8 cellular contexts compared by ENCODE assay signal in the genomic region with DNA sequence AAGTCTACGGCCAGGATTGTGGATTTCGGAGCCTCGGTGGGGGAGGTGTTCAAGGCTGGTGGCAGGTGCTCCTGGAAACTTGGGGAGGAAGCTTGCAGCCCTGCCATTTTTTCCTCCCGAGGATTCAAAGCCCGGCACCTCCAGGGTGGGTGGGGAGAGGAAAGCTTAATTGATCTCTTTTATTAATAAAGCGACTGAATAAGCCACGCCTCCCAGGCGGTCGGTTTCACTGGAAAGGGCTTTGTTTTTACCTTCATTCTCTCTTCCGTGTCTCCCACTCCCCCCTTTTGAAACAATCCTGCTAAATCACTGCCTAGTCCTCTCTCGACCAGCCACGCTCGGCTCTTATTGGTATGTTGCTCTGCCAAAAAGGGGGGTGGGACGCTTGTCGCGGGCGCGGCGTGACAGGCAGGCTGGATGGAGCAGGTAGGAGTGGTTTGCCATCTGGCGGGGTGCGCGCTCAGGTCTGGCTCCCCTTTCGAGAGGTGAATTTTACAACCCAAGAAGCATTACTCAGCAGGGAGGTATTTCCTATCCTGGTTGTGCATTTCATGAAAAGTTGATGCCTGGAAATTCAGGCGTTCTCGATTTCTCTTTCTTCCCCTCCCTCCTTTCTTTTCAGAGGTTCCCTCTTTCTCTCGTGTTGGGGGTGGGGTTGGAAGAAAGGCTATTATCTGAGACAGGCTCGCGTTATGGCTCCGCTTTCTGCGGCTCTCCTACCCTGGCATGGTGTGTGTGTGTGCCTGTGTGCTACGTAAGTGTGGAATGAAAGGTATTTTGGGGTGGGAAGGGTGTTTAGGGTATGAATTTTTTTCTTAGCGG. TPM values are rescaled to one million over a fixed set of nuclear protein-coding genes. Genes with fewer than 3 reads are reported as not detected.
DNase-seq lines count a peak whose midpoint lies in the region; ATAC-seq, FAIRE-seq and TF ChIP-seq lines count a peak whose summit lies in the region.

No MANE protein-coding gene starts in this region.

- peaks cover 3% of the 10 kb centered on the region for H3K36me3 Mint-ChIP-seq in T-helper 2 cell treated with Interferon-gamma antibody and Interleukin-4, amounts not matched to agents 5 μg/mL and 100 μg/mL, for 36 hours (ENCODE audit: low read depth)
- no peaks in the 10 kb centered on the region for H3K36me3 Mint-ChIP-seq in MCF 10A (ENCODE audit: insufficient read depth, unreplicated experiment)

- H3K4me3 ChIP-seq in MG63 (peak overlapping the region; percentile 75), kidney (ENCODE audit: low read length in 2 of 2) (peak overlapping the region; percentile 80 to 85)

- POLR2A ChIA-PET in MCF 10A (lab: Yijun Ruan, JAX): interaction anchor here (0.6 to 4.6 kb wide), 43 partner anchors 10 to 286 kb away, joined by 3 to 65 read pairs (median 4); no protein-coding TSS in a partner anchor

- peak overlapping the region; percentile 67 to 91 for H3K9ac ChIP-seq in kidney (ENCODE audit: low read length in 2 of 2)

- CTCF ChIA-PET in MCF 10A (lab: Yijun Ruan, JAX): interaction anchor here (0.6 to 4.6 kb wide), 29 partner anchors 10 to 631 kb away, joined by 3 to 33 read pairs (median 4); no protein-coding TSS in a partner anchor

- TF ChIP-seq CTCF in MCF 10A (IDR thresholded peaks at IDR 0.05; ENCODE audit: unreplicated experiment): no peak
- TF ChIP-seq CTCF in kidney (IDR thresholded peaks at IDR 0.05; ENCODE audit: borderline replicate concordance, extremely low read depth, insufficient read depth): no peak

- H3K36me3 ChIP-seq in MG63 (no peaks in the 10 kb centered on the region), kidney (ENCODE audit: control insufficient read depth in 1 of 2, insufficient read depth in 2 of 2, low read length in 2 of 2) (no peaks in the 10 kb centered on the region)

- TSS peak; percentile 43 for BruUV-seq in MCF 10A (replicated peaks; lab: Mats Ljungman, UMichigan)

- no peaks in the 10 kb centered on the region for H3K9me3 Mint-ChIP-seq in T-helper 2 cell treated with Interferon-gamma antibody and Interleukin-4, amounts not matched to agents 5 μg/mL and 100 μg/mL, for 36 hours
- H3K9me3 Mint-ChIP-seq in MCF 10A (ENCODE audit: unreplicated experiment): no peaks in the 10 kb centered on the region

- H3K4me1 ChIP-seq in kidney (ENCODE audit: control insufficient read depth in 1 of 2, insufficient read depth in 1 of 2, low read depth in 1 of 2, low read length in 2 of 2): peaks cover 4 to 11% of the 10 kb centered on the region in 2 donors

- no peak for FAIRE-seq in kidney (lab: Jason Lieb, UNC)

- peaks cover 54% of the 10 kb centered on the region for H3K27me3 Mint-ChIP-seq in T-helper 2 cell treated with Interferon-gamma antibody and Interleukin-4, amounts not matched to agents 5 μg/mL and 100 μg/mL, for 36 hours (ENCODE audit: low read depth)
- H3K27me3 Mint-ChIP-seq in MCF 10A (ENCODE audit: insufficient read depth, unreplicated experiment): no peaks in the 10 kb centered on the region

- H3K9me3 ChIP-seq in MG63 (no peaks in the 10 kb centered on the region), kidney (ENCODE audit: control insufficient read depth in 1 of 2, low read length in 2 of 2) (no peaks in the 10 kb centered on the region)

- H3K27me3 ChIP-seq in MG63: no peaks in the 10 kb centered on the region

- DNase-seq in DMS53 treated with DMSO at 0.1 percent for 48 hours (lab: John Stamatoyannopoulos, UW; ENCODE audit: unreplicated experiment): peak; percentile 75
- DNase-seq in MG63: no peak
- DNase-seq in T-helper 2 cell treated with Interferon-gamma antibody and Interleukin-4, amounts not matched to agents 5 μg/mL and 100 μg/mL, for 36 hours (ENCODE audit: low spot score): peak; percentile 9
- peak; percentile 68 for DNase-seq in MCF 10A (ENCODE audit: unreplicated experiment)
- DNase-seq in kidney: peak; percentile 87
- DNase-seq in stimulated activated CD4-positive, alpha-beta T cell treated with anti-CD3 and anti-CD28 coated beads, Interleukin-15, amount 100 ng/mL, for 1 hour (ENCODE audit: low read depth in 1 of 2, low spot score in 1 of 2): peak; percentile 4 to 25
- no peak for DNase-seq in UCSD-AML1 (lab: John Stamatoyannopoulos, UW; ENCODE audit: unreplicated experiment)

- no peak for ATAC-seq in GM18867 (IDR thresholded peaks at IDR 0.05; ENCODE audit: unreplicated experiment)

- peaks cover 26% of the 10 kb centered on the region for H3K4me1 Mint-ChIP-seq in T-helper 2 cell treated with Interferon-gamma antibody and Interleukin-4, amounts not matched to agents 5 μg/mL and 100 μg/mL, for 36 hours (ENCODE audit: low read depth)
- peaks cover 19% of the 10 kb centered on the region for H3K4me1 Mint-ChIP-seq in MCF 10A (ENCODE audit: insufficient read depth, unreplicated experiment)

- H3K27ac Mint-ChIP-seq in T-helper 2 cell treated with Interferon-gamma antibody and Interleukin-4, amounts not matched to agents 5 μg/mL and 100 μg/mL, for 36 hours: no peak overlapping the region
- H3K27ac Mint-ChIP-seq in MCF 10A (ENCODE audit: low read depth, unreplicated experiment): peak overlapping the region; percentile 80

- peak overlapping the region; percentile 91 for H3K4me3 Mint-ChIP-seq in T-helper 2 cell treated with Interferon-gamma antibody and Interleukin-4, amounts not matched to agents 5 μg/mL and 100 μg/mL, for 36 hours
- H3K4me3 Mint-ChIP-seq in MCF 10A (ENCODE audit: unreplicated experiment): peak overlapping the region; percentile 88

- intact Hi-C loops in MCF 10A (cut with micrococcal nuclease) (no loop called here), kidney (cut with DNase I) (no loop called here)

- peak overlapping the region; percentile 83 to 90 for H3K27ac ChIP-seq in kidney (ENCODE audit: low read depth in 2 of 2, low read length in 2 of 2)

RNA-seq across cellular contexts. Expression of a gene that starts 1.4 kb away (rescaled TPM):
- 16.2 and 28.8 TPM in 2 replicates for total RNA-seq in MG63 (2014; rRNA removed; shearing (Covaris generic); ENCODE audit: low replicate concordance)
- total RNA-seq in MCF 10A (2022): 75.1 and 108 TPM in 2 replicates
- total RNA-seq in kidney: 90.8 TPM
- 95.7 TPM for polyA plus RNA-seq in kidney (ENCODE audit: insufficient read depth, low read depth, low replicate concordance)

Comparison
In these comparisons a context has a peak if more than half of its experiments do, and no peak if none do; other contexts are left out.
1. DNase-seq: peak in DMS53 treated with DMSO at 0.1 percent for 48 hours (single experiment), T-helper 2 cell treated with Interferon-gamma antibody and Interleukin-4, amounts not matched to agents 5 μg/mL and 100 μg/mL, for 36 hours (single experiment), MCF 10A (single experiment), kidney (single experiment) and stimulated activated CD4-positive, alpha-beta T cell treated with anti-CD3 and anti-CD28 coated beads, Interleukin-15, amount 100 ng/mL, for 1 hour (2 of 2); none in MG63 (single experiment) and UCSD-AML1 (single experiment).